Comparison of ENCODE assay signal across 14 cellular contexts in the genomic region with DNA sequence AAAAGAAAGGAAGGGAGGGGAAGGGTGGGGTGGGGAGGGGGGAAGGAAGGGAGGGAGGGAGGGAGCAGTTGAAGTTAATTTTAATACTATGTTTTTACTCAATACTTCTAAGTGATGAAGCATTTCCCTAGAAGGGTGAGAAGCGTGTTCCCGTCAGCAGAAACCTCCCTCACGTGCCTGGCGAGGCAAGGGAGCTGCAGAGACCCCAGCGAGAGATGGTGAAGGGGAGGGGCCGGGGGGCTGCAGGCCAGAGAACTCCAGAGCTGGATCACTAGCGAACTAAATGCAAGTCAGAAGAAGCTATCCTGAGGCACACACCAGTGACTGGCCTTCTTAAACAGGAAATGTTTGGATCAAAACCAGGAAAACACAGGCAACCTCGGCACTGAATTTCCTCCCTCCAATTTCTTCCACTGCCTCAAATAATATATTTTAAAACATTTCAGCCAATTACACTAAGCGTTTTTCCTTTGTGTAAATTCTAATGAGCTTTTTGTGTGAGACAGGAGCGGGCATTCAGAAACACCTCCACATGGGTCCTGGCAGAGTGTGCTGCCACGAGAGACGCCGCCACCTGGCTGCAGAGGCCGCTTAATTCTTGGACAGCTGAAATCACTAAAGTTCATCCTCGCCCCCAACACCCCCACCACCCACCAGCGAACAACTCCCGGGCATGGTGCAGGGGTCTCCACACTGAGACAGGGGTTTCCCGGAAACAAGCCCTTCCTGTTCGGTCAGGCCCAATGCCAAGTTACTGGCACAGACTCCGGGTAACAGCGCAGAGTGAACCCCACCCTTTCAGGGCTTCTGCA. TPM values are rescaled to one million over a fixed set of nuclear protein-coding genes. Genes with fewer than 3 reads are reported as not detected.
A peak's percentile ranks its signal among the peaks of the same experiment; 100 is the strongest.
DNase-seq lines count a peak whose midpoint lies in the region; ATAC-seq and TF ChIP-seq lines count a peak whose summit lies in the region.
"Had no signal": no experiment of that assay in that cellular context is flagged by ENCODE, and none has a peak within 500 bp of the region (broad histone marks: within the 10 kb centered on the region; RNA-seq: fewer than 3 reads in every experiment).

No MANE protein-coding gene starts in this region.

- TF ChIP-seq CTCF in PC-3 (conservative IDR thresholded peaks at IDR 0.05; ENCODE audit: low read depth, low read length): no peak

- H3K4ac ChIP-seq in trophoblast cell (ENCODE audit: low read depth, low read length): no peak overlapping the region

- H3K23ac ChIP-seq in trophoblast cell (ENCODE audit: low read length): no peak overlapping the region

- H3K14ac ChIP-seq in trophoblast cell (ENCODE audit: low read length): no peak overlapping the region

- H4K91ac ChIP-seq in trophoblast cell (ENCODE audit: low read depth, low read length): no peak overlapping the region

- H2BK5ac ChIP-seq in trophoblast cell (ENCODE audit: low read depth, low read length, poor library complexity): no peak overlapping the region

- H3K9ac ChIP-seq in PC-3 (ENCODE audit: low read length): no peak overlapping the region
- no peak overlapping the region for H3K9ac ChIP-seq in trophoblast cell (ENCODE audit: low read length)

- H3K4me3 ChIP-seq in PC-3 (ENCODE audit: low read length): no peak overlapping the region
- no peak overlapping the region for H3K4me3 ChIP-seq in trophoblast cell (ENCODE audit: low read depth, low read length)
- H3K4me3 ChIP-seq: HAP-1, SJSA1 had no signal

- H2BK120ac ChIP-seq in trophoblast cell (ENCODE audit: insufficient read depth, low read length, poor library complexity): no peak overlapping the region

- no peak overlapping the region for H3K18ac ChIP-seq in trophoblast cell (ENCODE audit: low read length)

- H3K36me3 ChIP-seq in PC-3 (ENCODE audit: low read depth, low read length): peaks cover 69% of the 10 kb centered on the region
- peaks cover 70 to 77% of the 10 kb centered on the region in 2 experiments for H3K36me3 ChIP-seq in trophoblast cell (ENCODE audit: control insufficient read depth in 1 of 2, insufficient read depth in 2 of 2, low read length in 2 of 2)

- H4K12ac ChIP-seq in trophoblast cell (ENCODE audit: low read depth, low read length): no peak overlapping the region

- no CpG with 5 or more reads among the region's 21 CpGs for WGBS in trophoblast cell (ENCODE audit: extremely low coverage, insufficient coverage, insufficient read length)

- H3F3A ChIP-seq in PC-3 (ENCODE audit: low read length, unreplicated experiment): no peaks in the 10 kb centered on the region

- POLR2A ChIA-PET in PC-3 (lab: Charles Lee; ENCODE audit: unreplicated experiment): no interaction called here

- peak; percentile 23 for DNase-seq in Ammon's horn (ENCODE audit: low spot score)
- peak; percentile 43 to 72 for DNase-seq in NCI-H2081 (lab: John Stamatoyannopoulos, UW)
- DNase-seq in dermis blood vessel endothelial cell: peak; percentile 58
- DNase-seq in lung microvascular endothelial cell (ENCODE audit: low read depth in 2 of 2): peak; percentile 47 to 58
- DNase-seq in PC-3: no peak
- no peak for DNase-seq in trophoblast cell
- DNase-seq in activated CD8-positive, alpha-beta memory T cell treated with anti-CD3 and anti-CD28 coated beads, Interleukin-2, amount 50 U/mL, for 4 hours: no peak
- DNase-seq: AML-193, EL, NCI-H187, NCI-H2171, NCI-H748 treated with DMSO at 0.1 percent for 48 hours had no signal

- H3K9me3 ChIP-seq in PC-3 (ENCODE audit: low read length) (no peaks in the 10 kb centered on the region), trophoblast cell (ENCODE audit: insufficient read depth, low read depth, low read length) (peaks cover 6% of the 10 kb centered on the region)
- H3K9me3 ChIP-seq: HAP-1, SJSA1 had no signal

- no peak overlapping the region for H2BK12ac ChIP-seq in trophoblast cell (ENCODE audit: low read length)

- H2AFZ ChIP-seq in PC-3 (ENCODE audit: low read length) (no peak overlapping the region), trophoblast cell (ENCODE audit: insufficient read depth, low read length, poor library complexity) (no peak overlapping the region)

- H3K27ac ChIP-seq in PC-3 (ENCODE audit: low read length): no peak overlapping the region
- no peak overlapping the region for H3K27ac ChIP-seq in trophoblast cell (ENCODE audit: low read depth, low read length)
- H3K27ac ChIP-seq: SJSA1 had no signal

- no peaks in the 10 kb centered on the region for H3K79me1 ChIP-seq in trophoblast cell (ENCODE audit: low read length)

- H3K27me3 ChIP-seq in PC-3 (ENCODE audit: low read length): no peaks in the 10 kb centered on the region
- H3K27me3 ChIP-seq in trophoblast cell (ENCODE audit: insufficient read depth, low read length): no peaks in the 10 kb centered on the region
- H3K27me3 ChIP-seq: SJSA1 had no signal

- no peak overlapping the region for H2AK5ac ChIP-seq in trophoblast cell (ENCODE audit: low read length)

- ATAC-seq in PC-3: no peak

- no peaks in the 10 kb centered on the region for H3K4me1 ChIP-seq in PC-3 (ENCODE audit: insufficient read depth, low read length)
- H3K4me1 ChIP-seq in trophoblast cell (ENCODE audit: control insufficient read depth in 1 of 2, insufficient read depth in 2 of 2, low read length in 2 of 2): no peaks in the 10 kb centered on the region
- H3K4me1 ChIP-seq: HAP-1, SJSA1 had no signal

- intact Hi-C loops in PC-3 (cut with micrococcal nuclease): no loop called here

- H3K9me2 ChIP-seq in PC-3 (replicated peaks; ENCODE audit: low read length): no peaks in the 10 kb centered on the region

- CTCF ChIA-PET in PC-3 (lab: Charles Lee): interaction anchor here (0.7 kb wide), 1 partner anchor 31 kb away, joined by 4 read pairs; a partner anchor contains a TSS

- H3K79me2 ChIP-seq in PC-3 (ENCODE audit: low read length) (peaks cover 89% of the 10 kb centered on the region), trophoblast cell (ENCODE audit: control insufficient read depth, insufficient read depth, low read length, poor library complexity) (no peaks in the 10 kb centered on the region)

- no peak overlapping the region for H4K8ac ChIP-seq in trophoblast cell (ENCODE audit: low read depth, low read length)

- H3K4me2 ChIP-seq in PC-3 (ENCODE audit: low read length): no peak overlapping the region
- no peak overlapping the region for H3K4me2 ChIP-seq in trophoblast cell (ENCODE audit: low read length)

- BruUV-seq in PC-3 (replicated peaks; lab: Mats Ljungman, UMichigan): no TSS peak

- H4K20me1 ChIP-seq in PC-3 (ENCODE audit: low read length): peaks cover 71% of the 10 kb centered on the region

RNA-seq across cellular contexts. Expression of a gene that starts 17.8 kb away (rescaled TPM):
- 16.3 and 21.7 TPM in 2 replicates for total RNA-seq in dermis blood vessel endothelial cell
- 5.0 and 8.5 TPM in 2 replicates for total RNA-seq in lung microvascular endothelial cell
- 35.3 and 53.8 TPM in 2 replicates for total RNA-seq in PC-3 (2014; rRNA removed)
- polyA plus RNA-seq in trophoblast cell (2013): 9.7 and 10.0 TPM in 2 replicates

RNA-seq across cellular contexts. Expression of a gene that starts 31.6 kb away (rescaled TPM):
- total RNA-seq in dermis blood vessel endothelial cell (46.9 and 57.0 TPM in 2 replicates), lung microvascular endothelial cell (14.6 and 28.8 TPM in 2 replicates), PC-3 (2014; rRNA removed) (61.6 and 65.8 TPM in 2 replicates)
- 27.2 and 27.8 TPM in 2 replicates for polyA plus RNA-seq in trophoblast cell (2013)

Comparison
In these comparisons a context has a peak if more than half of its experiments do, and no peak if none do; other contexts are left out.
1. DNase-seq: peak in Ammon's horn (single experiment), NCI-H2081 (2 of 2), dermis blood vessel endothelial cell (single experiment) and lung microvascular endothelial cell (2 of 2); none in PC-3 (single experiment), trophoblast cell (0 of 2) and activated CD8-positive, alpha-beta memory T cell treated with anti-CD3 and anti-CD28 coated beads, Interleukin-2, amount 50 U/mL, for 4 hours (single experiment).